In the genomic region with DNA sequence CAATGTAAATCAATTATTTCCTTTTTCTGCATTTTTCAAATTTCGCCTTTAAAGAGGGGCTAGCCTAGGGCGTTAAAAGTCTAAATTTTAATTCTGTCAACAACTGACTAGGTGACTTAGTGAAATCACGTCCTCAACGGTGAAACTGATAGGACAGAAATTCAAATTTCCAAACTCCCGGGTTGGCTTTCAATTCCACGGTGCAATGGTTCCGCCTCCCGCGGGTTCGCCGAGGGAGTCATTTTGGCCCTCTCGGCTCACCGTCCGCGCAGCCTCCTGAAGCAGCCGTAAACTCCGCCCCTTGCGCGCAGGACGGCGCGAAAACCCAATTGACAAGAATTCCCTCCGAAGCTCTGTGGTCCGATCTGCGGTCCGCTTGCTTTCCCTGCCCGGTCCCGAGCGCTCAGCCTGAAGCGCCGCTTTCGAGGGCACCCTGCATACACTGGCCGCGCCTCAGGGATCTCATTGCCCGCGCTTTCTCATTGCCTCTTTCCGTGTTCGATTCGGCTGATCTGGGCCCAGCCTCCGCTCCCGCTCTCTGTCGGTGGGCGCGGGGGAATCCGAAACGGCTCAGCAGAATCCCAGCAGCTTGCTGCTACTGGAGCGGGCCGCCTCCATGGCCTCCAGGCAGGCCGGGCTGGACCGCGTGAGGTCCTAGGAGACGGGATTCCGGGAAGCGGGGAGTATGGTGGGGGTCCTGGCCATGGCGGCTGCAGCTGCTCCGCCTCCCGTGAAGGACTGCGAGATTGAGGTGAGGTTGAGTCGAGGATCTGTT, we compare ENCODE assay signal across 8 cellular contexts. TPM values are rescaled to one million over a fixed set of nuclear protein-coding genes. Genes with fewer than 3 reads are reported as not detected.
DNase-seq lines count a peak whose midpoint lies in the region; ATAC-seq and TF ChIP-seq lines count a peak whose summit lies in the region.

A gene with protein sequence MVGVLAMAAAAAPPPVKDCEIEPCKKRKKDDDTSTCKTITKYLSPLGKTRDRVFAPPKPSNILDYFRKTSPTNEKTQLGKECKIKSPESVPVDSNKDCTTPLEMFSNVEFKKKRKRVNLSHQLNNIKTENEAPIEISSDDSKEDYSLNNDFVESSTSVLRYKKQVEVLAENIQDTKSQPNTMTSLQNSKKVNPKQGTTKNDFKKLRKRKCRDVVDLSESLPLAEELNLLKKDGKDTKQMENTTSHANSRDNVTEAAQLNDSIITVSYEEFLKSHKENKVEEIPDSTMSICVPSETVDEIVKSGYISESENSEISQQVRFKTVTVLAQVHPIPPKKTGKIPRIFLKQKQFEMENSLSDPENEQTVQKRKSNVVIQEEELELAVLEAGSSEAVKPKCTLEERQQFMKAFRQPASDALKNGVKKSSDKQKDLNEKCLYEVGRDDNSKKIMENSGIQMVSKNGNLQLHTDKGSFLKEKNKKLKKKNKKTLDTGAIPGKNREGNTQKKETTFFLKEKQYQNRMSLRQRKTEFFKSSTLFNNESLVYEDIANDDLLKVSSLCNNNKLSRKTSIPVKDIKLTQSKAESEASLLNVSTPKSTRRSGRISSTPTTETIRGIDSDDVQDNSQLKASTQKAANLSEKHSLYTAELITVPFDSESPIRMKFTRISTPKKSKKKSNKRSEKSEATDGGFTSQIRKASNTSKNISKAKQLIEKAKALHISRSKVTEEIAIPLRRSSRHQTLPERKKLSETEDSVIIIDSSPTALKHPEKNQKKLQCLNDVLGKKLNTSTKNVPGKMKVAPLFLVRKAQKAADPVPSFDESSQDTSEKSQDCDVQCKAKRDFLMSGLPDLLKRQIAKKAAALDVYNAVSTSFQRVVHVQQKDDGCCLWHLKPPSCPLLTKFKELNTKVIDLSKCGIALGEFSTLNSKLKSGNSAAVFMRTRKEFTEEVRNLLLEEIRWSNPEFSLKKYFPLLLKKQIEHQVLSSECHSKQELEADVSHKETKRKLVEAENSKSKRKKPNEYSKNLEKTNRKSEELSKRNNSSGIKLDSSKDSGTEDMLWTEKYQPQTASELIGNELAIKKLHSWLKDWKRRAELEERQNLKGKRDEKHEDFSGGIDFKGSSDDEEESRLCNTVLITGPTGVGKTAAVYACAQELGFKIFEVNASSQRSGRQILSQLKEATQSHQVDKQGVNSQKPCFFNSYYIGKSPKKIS (N-terminal part only) (plus strand): TSS at position 304 of the 775 bp plus-strand sequence. CDS start 382 bp downstream, at position 686.

- H3K9me3 ChIP-seq in CD8-positive, alpha-beta memory T cell (ENCODE audit: low read length): no peaks in the 10 kb centered on the region
- H3K9me3 ChIP-seq in naive thymus-derived CD4-positive, alpha-beta T cell (ENCODE audit: control insufficient read depth in 2 of 3, low read length in 3 of 3): no peaks in the 10 kb centered on the region

- peaks cover 25 to 28% (median 27%) of the 10 kb centered on the region in 3 donors for H3K4me1 Mint-ChIP-seq in CD8-positive, alpha-beta memory T cell
- peaks cover 14 to 40% (median 26%) of the 10 kb centered on the region in 7 donors for H3K4me1 Mint-ChIP-seq in naive thymus-derived CD4-positive, alpha-beta T cell
- H3K4me1 Mint-ChIP-seq in stimulated activated effector memory CD8-positive, alpha-beta T cell treated with anti-CD3 and anti-CD28 coated beads, Interleukin-12 subunit alpha, Interleukin-12 subunit beta, amount 100 ng/mL, for 72 hours: peaks cover 20% of the 10 kb centered on the region

- peaks cover 0 to 9% (median 0%) of the 10 kb centered on the region in 3 donors for H3K36me3 Mint-ChIP-seq in CD8-positive, alpha-beta memory T cell
- H3K36me3 Mint-ChIP-seq in naive thymus-derived CD4-positive, alpha-beta T cell: peaks cover 0 to 9% (median 0%) of the 10 kb centered on the region in 5 donors
- peaks cover 42% of the 10 kb centered on the region for H3K36me3 Mint-ChIP-seq in stimulated activated effector memory CD8-positive, alpha-beta T cell treated with anti-CD3 and anti-CD28 coated beads, Interleukin-12 subunit alpha, Interleukin-12 subunit beta, amount 100 ng/mL, for 72 hours

- peak within 1 kb of the TSS; percentile 90 for H3K4me3 ChIP-seq in CD8-positive, alpha-beta memory T cell (ENCODE audit: low read length)
- H3K4me3 ChIP-seq in fibroblast of mammary gland (ENCODE audit: control insufficient read depth, low read depth, low read length): peak within 1 kb of the TSS; percentile 94
- H3K4me3 ChIP-seq in naive thymus-derived CD4-positive, alpha-beta T cell (ENCODE audit: low read length): peak within 1 kb of the TSS; percentile 81

- TF ChIP-seq CTCF in fibroblast of mammary gland (conservative IDR thresholded peaks at IDR 0.05; ENCODE audit: control insufficient read depth, insufficient read depth, low read depth, low read length): no peak

- CTCF ChIA-PET in CD8-positive, alpha-beta memory T cell (lab: Charles Lee): interaction anchor here (0.9 to 1.1 kb wide), 2 partner anchors 20 to 22 kb away, joined by 3 to 5 read pairs; no protein-coding TSS in a partner anchor
- CTCF ChIA-PET in naive thymus-derived CD4-positive, alpha-beta T cell (lab: Charles Lee): interaction anchor here (0.5 to 1.7 kb wide), 2 partner anchors 27 to 98 kb away, joined by 5 read pairs; no protein-coding TSS in a partner anchor

- DNase-seq in CD8-positive, alpha-beta memory T cell: peak; percentile 85 to 90 (median 87)
- DNase-seq in LoVo (ENCODE audit: low spot score): peak; percentile 92
- peak; percentile 93 for DNase-seq in RPMI8226
- peak; percentile 81 for DNase-seq in activated T-helper 1 cell treated with Interleukin-2 at 50 U/mL for 16 hours (ENCODE audit: low read depth)
- peak; percentile 90 for DNase-seq in fibroblast of mammary gland (ENCODE audit: low read depth)
- peak; percentile 73 to 90 (median 87) for DNase-seq in naive thymus-derived CD4-positive, alpha-beta T cell
- peak; percentile 72 to 92 for DNase-seq in stimulated activated effector memory CD8-positive, alpha-beta T cell treated with anti-CD3 and anti-CD28 coated beads, Interleukin-12 subunit alpha, Interleukin-12 subunit beta, amount 100 ng/mL, for 72 hours (ENCODE audit: low spot score in 2 of 2)

- H3K27me3 ChIP-seq in CD8-positive, alpha-beta memory T cell (ENCODE audit: insufficient read depth, low read length, poor library complexity, severe bottlenecking): no peaks in the 10 kb centered on the region
- no peaks in the 10 kb centered on the region for H3K27me3 ChIP-seq in naive thymus-derived CD4-positive, alpha-beta T cell (ENCODE audit: control insufficient read depth in 2 of 2, insufficient read depth in 2 of 2, low read length in 2 of 2)

- no peaks in the 10 kb centered on the region for H3K9me3 Mint-ChIP-seq in CD8-positive, alpha-beta memory T cell
- H3K9me3 Mint-ChIP-seq in naive thymus-derived CD4-positive, alpha-beta T cell: peaks cover 0 to 2% (median 0%) of the 10 kb centered on the region in 11 donors
- no peaks in the 10 kb centered on the region for H3K9me3 Mint-ChIP-seq in stimulated activated effector memory CD8-positive, alpha-beta T cell treated with anti-CD3 and anti-CD28 coated beads, Interleukin-12 subunit alpha, Interleukin-12 subunit beta, amount 100 ng/mL, for 72 hours

- peak within 1 kb of the TSS; percentile 93 to 99 (median 97) for H3K4me3 Mint-ChIP-seq in CD8-positive, alpha-beta memory T cell
- peak within 1 kb of the TSS; percentile 92 to 100 (median 96) for H3K4me3 Mint-ChIP-seq in naive thymus-derived CD4-positive, alpha-beta T cell
- peak within 1 kb of the TSS; percentile 99 for H3K4me3 Mint-ChIP-seq in stimulated activated effector memory CD8-positive, alpha-beta T cell treated with anti-CD3 and anti-CD28 coated beads, Interleukin-12 subunit alpha, Interleukin-12 subunit beta, amount 100 ng/mL, for 72 hours

- POLR2A ChIA-PET in CD8-positive, alpha-beta memory T cell (lab: Charles Lee): interaction anchor here (0.6 kb wide), 1 partner anchor 1325 kb away, joined by 3 read pairs; no protein-coding TSS in a partner anchor
- POLR2A ChIA-PET in naive thymus-derived CD4-positive, alpha-beta T cell (lab: Charles Lee): interaction anchor here (0.9 to 1.9 kb wide), 4 partner anchors 10 to 42 kb away, joined by 3 to 6 read pairs (median 4); no protein-coding TSS in a partner anchor

- peak within 1 kb of the TSS; percentile 3 to 98 (median 93) for H3K27ac Mint-ChIP-seq in CD8-positive, alpha-beta memory T cell
- peak within 1 kb of the TSS; percentile 83 to 98 (median 92) for H3K27ac Mint-ChIP-seq in naive thymus-derived CD4-positive, alpha-beta T cell
- peak within 1 kb of the TSS; percentile 99 for H3K27ac Mint-ChIP-seq in stimulated activated effector memory CD8-positive, alpha-beta T cell treated with anti-CD3 and anti-CD28 coated beads, Interleukin-12 subunit alpha, Interleukin-12 subunit beta, amount 100 ng/mL, for 72 hours

- H3K27ac ChIP-seq in CD8-positive, alpha-beta memory T cell (ENCODE audit: low read depth, low read length): peak within 1 kb of the TSS; percentile 52
- peak within 1 kb of the TSS; percentile 75 for H3K27ac ChIP-seq in naive thymus-derived CD4-positive, alpha-beta T cell (ENCODE audit: low read depth, low read length)

- intact Hi-C loops in naive thymus-derived CD4-positive, alpha-beta T cell (cut with micrococcal nuclease): loop anchor here (1.0 to 5.0 kb wide), 3 partner anchors 8 to 231 kb away; partner anchors contain the start of genes CRLF3 (in 1 of the 2) and TEFM (in 1 of the 2)

- H3K27me3 Mint-ChIP-seq in CD8-positive, alpha-beta memory T cell: peaks cover 0 to 2% of the 10 kb centered on the region in 2 donors
- H3K27me3 Mint-ChIP-seq in naive thymus-derived CD4-positive, alpha-beta T cell: no peaks in the 10 kb centered on the region

- peaks cover 13% of the 10 kb centered on the region for H3K4me1 ChIP-seq in CD8-positive, alpha-beta memory T cell (ENCODE audit: insufficient read depth, low read length)
- peaks cover 12 to 17% of the 10 kb centered on the region in 2 donors for H3K4me1 ChIP-seq in naive thymus-derived CD4-positive, alpha-beta T cell (ENCODE audit: control insufficient read depth in 2 of 2, insufficient read depth in 2 of 2, low read length in 2 of 2)

- ATAC-seq in GM21619 (IDR thresholded peaks at IDR 0.05; ENCODE audit: unreplicated experiment): peak; percentile 65
- ATAC-seq in naive thymus-derived CD4-positive, alpha-beta T cell: peak; percentile 99
- peak; percentile 97 for ATAC-seq in stimulated activated effector memory CD8-positive, alpha-beta T cell treated with anti-CD3 and anti-CD28 coated beads, Interleukin-12 subunit alpha, Interleukin-12 subunit beta, amount 100 ng/mL, for 72 hours

- H3K36me3 ChIP-seq in CD8-positive, alpha-beta memory T cell (ENCODE audit: insufficient read depth, low read length): no peaks in the 10 kb centered on the region
- H3K36me3 ChIP-seq in naive thymus-derived CD4-positive, alpha-beta T cell (ENCODE audit: control insufficient read depth in 2 of 3, insufficient read depth in 3 of 3, low read length in 3 of 3): peaks cover 0 to 4% (median 0%) of the 10 kb centered on the region in 3 experiments

RNA-seq across cellular contexts. Expression of the gene that starts here (rescaled TPM):
- 10 to 100 TPM; 25.5 to 27.8 TPM for total RNA-seq in CD8-positive, alpha-beta memory T cell
- 2.3 TPM for polyA plus RNA-seq in CD8-positive, alpha-beta memory T cell
- 10 to 100 TPM in 1 of 5 experiments, 1 to 10 TPM in 4; 3.5 to 22.1 (median 5.0) TPM for total RNA-seq in naive thymus-derived CD4-positive, alpha-beta T cell
- 1 to 10 TPM; 1.3 to 1.5 TPM for polyA plus RNA-seq in naive thymus-derived CD4-positive, alpha-beta T cell

Comparison
In these comparisons a context has a peak if more than half of its experiments do, and no peak if none do; other contexts are left out.
1. Peak in every context shown above with its lines: DNase-seq, ATAC-seq, H3K4me3 ChIP-seq and H3K27ac ChIP-seq.